Comparison of ENCODE assay signal across 1 cellular context in the genomic region with DNA sequence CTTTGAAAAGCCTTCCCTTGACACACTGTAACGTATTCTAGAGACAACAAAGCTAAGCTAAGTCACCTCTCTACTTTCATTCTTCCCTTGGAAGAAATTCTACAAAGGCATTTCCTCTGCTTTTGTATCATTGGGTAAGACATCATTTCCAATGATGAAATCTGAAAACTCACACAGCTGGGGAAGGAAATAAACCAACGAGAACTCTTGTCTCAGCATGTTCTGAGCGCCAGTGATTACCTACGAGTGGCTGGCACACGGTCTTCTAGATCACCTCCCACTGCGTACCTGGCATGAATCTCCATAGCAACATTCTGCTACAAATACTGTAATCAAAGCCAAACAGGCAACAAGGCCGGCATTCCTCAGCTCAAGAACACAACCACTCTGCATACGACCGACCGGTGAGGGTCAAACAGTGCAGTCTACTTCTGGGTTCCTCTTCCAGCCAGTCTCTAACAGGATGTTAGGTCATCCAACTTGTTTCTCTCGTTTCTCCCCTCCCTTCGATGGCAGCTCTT.
TF ChIP-seq lines count a peak whose summit lies in the region.

No MANE protein-coding gene starts in this region.

TF ChIP-seq in neural cell, 6 proteins besides CTCF, POLR2A, EP300 and RAD21:
- TF ChIP-seq POLR2AphosphoS5 (IDR thresholded peaks at IDR 0.05) = peak; percentile 60
- no peak for TF ChIP-seq TAF1 (IDR thresholded peaks at IDR 0.05; ENCODE audit: low read depth)
